In genomic region chr1:209720826-209721225, GRCh38 we compare ENCODE assay signal across 1 cellular context.
TF ChIP-seq lines count a peak whose summit lies in the region.

No MANE protein-coding gene starts in this region.

TF ChIP-seq in IMR-90, 13 proteins besides CTCF, POLR2A, EP300 and RAD21:
- TF ChIP-seq USF2 (IDR thresholded peaks at IDR 0.05; ENCODE audit: low read depth, low read length) (no peak), RCOR1 (IDR thresholded peaks at IDR 0.05; ENCODE audit: insufficient replicate concordance, low read length) (no peak)
